19 cellular contexts compared by ENCODE assay signal in genomic region chr7:25643285-25643684, GRCh38.
DNase-seq lines count a peak whose midpoint lies in the region; ATAC-seq and TF ChIP-seq lines count a peak whose summit lies in the region.
"Had no signal": no experiment of that assay in that cellular context is flagged by ENCODE, and none has a peak within 500 bp of the region (broad histone marks: within the 10 kb centered on the region; RNA-seq: fewer than 3 reads in every experiment).

No MANE protein-coding gene starts in this region.

- ATAC-seq in Right ventricle myocardium superior (ENCODE audit: poor library complexity) (peak; percentile 50), Right ventricle myocardium inferior (no peak), upper lobe of right lung (peak; percentile 56)
- ATAC-seq: PC-3, SK-N-SH treated with all-trans-retinoic acid at 6 μM for 48 hours had no signal

- H3K4me3 Mint-ChIP-seq in chondrocyte (ENCODE audit: unreplicated experiment), result no peak overlapping the region

- H3K4me3 ChIP-seq in upper lobe of right lung, result no peak overlapping the region

- intact Hi-C loops in Right ventricle myocardium superior (cut with DNase I), result no loop called here
- intact Hi-C loops in Right ventricle myocardium inferior (cut with DNase I), result no loop called here
- intact Hi-C loops in upper lobe of right lung (cut with DNase I), result no loop called here

- H3K27me3 Mint-ChIP-seq in chondrocyte (ENCODE audit: low read depth), result no peaks in the 10 kb centered on the region

- peaks cover 50% of the 10 kb centered on the region for H3K4me1 Mint-ChIP-seq in chondrocyte (ENCODE audit: low read depth)

- H3K9me3 ChIP-seq in upper lobe of right lung, result no peaks in the 10 kb centered on the region

- H3K27me3 ChIP-seq in upper lobe of right lung, result no peaks in the 10 kb centered on the region

- H3K9me3 Mint-ChIP-seq in chondrocyte (ENCODE audit: low read depth), result no peaks in the 10 kb centered on the region

- no peak overlapping the region for H3K27ac ChIP-seq in upper lobe of right lung
- H3K27ac ChIP-seq: KMS-11 had no signal

- H3K27ac Mint-ChIP-seq in chondrocyte (ENCODE audit: unreplicated experiment), result peak overlapping the region; percentile 86

- H3K36me3 ChIP-seq in upper lobe of right lung, result no peaks in the 10 kb centered on the region

- no peaks in the 10 kb centered on the region for H3K4me1 ChIP-seq in upper lobe of right lung

- no peak for TF ChIP-seq CTCF in chondrocyte (IDR thresholded peaks at IDR 0.05)
- no peak for TF ChIP-seq CTCF in upper lobe of right lung (IDR thresholded peaks at IDR 0.05)

- DNase-seq in Right ventricle myocardium superior, result no peak
- no peak for DNase-seq in Right ventricle myocardium inferior (ENCODE audit: missing footprints)
- peak; percentile 78 for DNase-seq in NOMO-1 treated with DMSO at 0.1 percent for 48 hours (lab: John Stamatoyannopoulos, UW; ENCODE audit: unreplicated experiment)
- DNase-seq in chondrocyte (ENCODE audit: low spot score), result no peak
- no peak for DNase-seq in upper lobe of right lung
- no peak for DNase-seq in cortex of kidney (lab: John Stamatoyannopoulos, UW)
- no peak for DNase-seq in activated T-cell treated with anti-CD3 and anti-CD28 coated beads, Interleukin-2, amount 50 U/mL, for 1 hour
- no peak for DNase-seq in NCI-H1417 (lab: John Stamatoyannopoulos, UW)
- DNase-seq: NCI-H1092; NCI-H146; NCI-H2029 treated with DMSO at 0.1 percent for 48 hours; NCI-H226; NCI-H510A treated with DMSO at 0.1 percent for 48 hours; NCI-H748 treated with DMSO at 0.1 percent for 48 hours; NK-92 treated with Interleukin-12 subunit alpha and Interleukin-12 subunit beta, amount 100 ng/mL, for 24 hours; PC-3; SHP77 treated with DMSO at 0.1 percent for 48 hours had no signal

- no peaks in the 10 kb centered on the region for H3K36me3 Mint-ChIP-seq in chondrocyte (ENCODE audit: low read depth)
